ENCODE assay signal across 26 cellular contexts in the genomic region with DNA sequence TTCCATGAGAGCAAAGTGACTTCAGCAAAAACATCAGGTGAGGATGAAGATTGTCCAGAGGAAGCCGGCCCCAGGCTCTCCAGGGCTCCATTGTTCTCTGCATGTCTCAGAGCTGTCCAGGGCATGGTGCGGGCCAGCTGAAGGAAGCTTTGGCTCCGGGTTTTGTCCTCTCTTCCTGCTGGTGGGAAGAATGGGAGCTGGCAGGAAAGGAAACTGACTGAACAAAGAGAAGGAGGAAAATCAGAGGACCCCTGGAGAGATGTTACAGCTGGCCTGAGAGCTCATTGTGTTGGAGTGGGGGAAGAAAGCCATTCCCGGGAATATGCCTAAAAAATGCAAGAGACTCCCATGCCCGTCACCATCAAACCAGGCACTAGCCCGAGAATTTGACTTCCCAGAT. TPM values are rescaled to one million over a fixed set of nuclear protein-coding genes. Genes with fewer than 3 reads are reported as not detected.
"Had no signal": no experiment of that assay in that cellular context is flagged by ENCODE, and none has a peak within 500 bp of the region (broad histone marks: within the 10 kb centered on the region; RNA-seq: fewer than 3 reads in every experiment).

No MANE protein-coding gene starts in this region.

- H3K27ac Mint-ChIP-seq: activated B cell treated with CpG ODN at 0.5 μM for 24 hours; activated CD4-positive, alpha-beta memory T cell treated with anti-CD3 and anti-CD28 coated beads for 36 hours; activated naive CD4-positive, alpha-beta T cell treated with anti-CD3 and anti-CD28 coated beads for 36 hours; brain; mesothelial cell of epicardium; natural killer cell treated with Interleukin-12 subunit alpha and Interleukin-12 subunit beta and Interleukin-15 and Interleukin-18, amount 100 ng/mL, for 72 hours; stimulated activated memory B cell treated with anti-CD40 and anti-IgM and Interleukin-4, amounts not matched to agents 10 μg/mL and 1 μg/mL and 100 μg/mL, for 72 hours had no signal

- H3K4me1 ChIP-seq: esophagus squamous epithelium, gastrocnemius medialis, left ventricle myocardium inferior, right lobe of liver, stomach, suprapubic skin, tibial nerve had no signal

- DNase-seq: activated B cell treated with CpG ODN at 0.5 μM for 24 hours; activated CD4-positive, alpha-beta memory T cell treated with anti-CD3 and anti-CD28 coated beads for 36 hours; activated CD4-positive, alpha-beta T cell treated with anti-CD3 and anti-CD28 coated beads for 4 hours; activated effector memory CD4-positive, alpha-beta T cell treated with Interleukin-2 at 50 U/mL for 16 hours; activated naive CD4-positive, alpha-beta T cell treated with anti-CD3 and anti-CD28 coated beads for 36 hours; activated T-cell treated with anti-CD3 and anti-CD28 coated beads, Interleukin-2, amount 50 U/mL, for 48 hours; effector memory CD4-positive, alpha-beta T cell; esophagus squamous epithelium; gastrocnemius medialis; head of caudate nucleus; hypothalamus; kidney glomerular epithelial cell; left ventricle myocardium inferior; nucleus accumbens; right lobe of liver; stimulated activated CD4-positive, alpha-beta T cell treated with anti-CD3 and anti-CD28 coated beads, Interleukin-1b, Interleukin-23, amount 100 ng/mL, for 48 hours; stomach; T-helper 9 cell had no signal

- H3K4me1 Mint-ChIP-seq: activated B cell treated with CpG ODN at 0.5 μM for 24 hours; brain; mesothelial cell of epicardium; stimulated activated memory B cell treated with anti-CD40 and anti-IgM and Interleukin-4, amounts not matched to agents 10 μg/mL and 1 μg/mL and 100 μg/mL, for 72 hours had no signal

- H3K27ac ChIP-seq: esophagus squamous epithelium, gastrocnemius medialis, left ventricle myocardium inferior, right lobe of liver, skin epidermis, stomach, suprapubic skin, tibial nerve had no signal

- H3K4me3 Mint-ChIP-seq: activated B cell treated with CpG ODN at 0.5 μM for 24 hours; activated CD4-positive, alpha-beta memory T cell treated with anti-CD3 and anti-CD28 coated beads for 36 hours; activated naive CD4-positive, alpha-beta T cell treated with anti-CD3 and anti-CD28 coated beads for 36 hours; brain; mesothelial cell of epicardium; natural killer cell treated with Interleukin-12 subunit alpha and Interleukin-12 subunit beta and Interleukin-15 and Interleukin-18, amount 100 ng/mL, for 72 hours; stimulated activated memory B cell treated with anti-CD40 and anti-IgM and Interleukin-4, amounts not matched to agents 10 μg/mL and 1 μg/mL and 100 μg/mL, for 72 hours had no signal

- H3K9me3 Mint-ChIP-seq: activated B cell treated with CpG ODN at 0.5 μM for 24 hours; natural killer cell treated with Interleukin-12 subunit alpha and Interleukin-12 subunit beta and Interleukin-15 and Interleukin-18, amount 100 ng/mL, for 72 hours had no signal

- H3K9me3 ChIP-seq: esophagus squamous epithelium, gastrocnemius medialis, right lobe of liver, suprapubic skin, tibial nerve had no signal

- H3K27me3 ChIP-seq: gastrocnemius medialis, right lobe of liver had no signal

- ATAC-seq: gastrocnemius medialis; stimulated activated memory B cell treated with anti-CD40 and anti-IgM and Interleukin-4, amounts not matched to agents 10 μg/mL and 1 μg/mL and 100 μg/mL, for 72 hours had no signal

- H3K4me3 ChIP-seq: esophagus squamous epithelium, gastrocnemius medialis, left ventricle myocardium inferior, right lobe of liver, skin epidermis, stomach, suprapubic skin, tibial nerve had no signal

- H3K36me3 Mint-ChIP-seq: activated CD4-positive, alpha-beta memory T cell treated with anti-CD3 and anti-CD28 coated beads for 36 hours; brain; mesothelial cell of epicardium; natural killer cell treated with Interleukin-12 subunit alpha and Interleukin-12 subunit beta and Interleukin-15 and Interleukin-18, amount 100 ng/mL, for 72 hours; stimulated activated memory B cell treated with anti-CD40 and anti-IgM and Interleukin-4, amounts not matched to agents 10 μg/mL and 1 μg/mL and 100 μg/mL, for 72 hours had no signal

- H3K36me3 ChIP-seq: esophagus squamous epithelium, gastrocnemius medialis, left ventricle myocardium inferior, right lobe of liver, stomach, suprapubic skin, tibial nerve had no signal

- H3K27me3 Mint-ChIP-seq: activated CD4-positive, alpha-beta memory T cell treated with anti-CD3 and anti-CD28 coated beads for 36 hours; stimulated activated memory B cell treated with anti-CD40 and anti-IgM and Interleukin-4, amounts not matched to agents 10 μg/mL and 1 μg/mL and 100 μg/mL, for 72 hours had no signal

RNA-seq across cellular contexts. Expression of a gene that starts 27.1 kb away (rescaled TPM):
- total RNA-seq: activated B cell treated with CpG ODN at 0.5 μM for 24 hours; activated CD4-positive, alpha-beta memory T cell treated with anti-CD3 and anti-CD28 coated beads for 36 hours; activated naive CD4-positive, alpha-beta T cell treated with anti-CD3 and anti-CD28 coated beads for 36 hours; esophagus squamous epithelium; gastrocnemius medialis; left ventricle myocardium inferior; mesothelial cell of epicardium; natural killer cell treated with Interleukin-12 subunit alpha and Interleukin-12 subunit beta and Interleukin-15 and Interleukin-18, amount 100 ng/mL, for 72 hours; right lobe of liver; suprapubic skin; T-helper 1 cell treated with Interleukin-12 subunit alpha and Interleukin-12 subunit beta and Interleukin-4 antibody, amounts not matched to agents 30 ng/mL and 1 ng/mL, for 36 hours had no signal
